Comparison of ENCODE assay signal across 8 cellular contexts in the genomic region with DNA sequence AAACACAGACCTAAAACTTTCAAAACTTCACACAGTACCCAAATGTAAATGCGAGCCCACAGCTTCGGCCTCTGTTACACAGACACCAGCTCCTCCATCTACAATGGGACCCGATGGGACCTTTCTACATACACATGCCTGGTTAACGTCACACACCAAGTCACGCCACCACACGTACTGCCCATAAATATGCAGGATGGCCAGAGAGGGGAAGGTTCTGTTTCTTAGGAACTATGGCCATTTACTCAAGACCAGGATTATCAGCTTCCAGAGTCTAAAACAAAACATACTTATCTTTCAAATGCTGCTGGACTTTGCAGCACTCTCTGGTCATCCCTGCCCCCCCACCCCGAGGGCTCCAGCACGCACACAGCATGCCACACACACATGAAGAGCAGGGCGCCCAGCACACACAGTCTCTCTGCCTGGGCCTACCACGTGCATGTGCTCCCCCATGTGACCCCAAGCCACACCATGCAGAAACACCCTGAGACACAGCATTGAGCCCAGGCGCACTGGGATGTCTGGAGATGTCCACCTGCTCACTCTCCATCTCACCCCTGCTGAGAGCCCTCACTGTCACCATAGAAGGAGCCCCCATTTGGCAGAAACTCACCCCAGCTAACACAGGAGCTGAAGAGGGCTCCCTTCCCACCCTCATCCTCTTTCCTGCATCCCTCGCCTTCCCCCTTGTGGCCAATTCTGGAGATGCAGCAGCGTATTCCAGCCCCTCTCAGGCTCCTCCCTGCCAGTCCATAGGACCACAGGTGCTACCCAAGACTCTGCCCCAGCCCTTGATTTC.
DNase-seq lines count a peak whose midpoint lies in the region; ATAC-seq, FAIRE-seq and TF ChIP-seq lines count a peak whose summit lies in the region.

No MANE protein-coding gene starts in this region.

- peak; percentile 88 for TF ChIP-seq CTCF in 22Rv1 (IDR thresholded peaks at IDR 0.05)

- H3K27ac ChIP-seq in 22Rv1 (no peak overlapping the region), caudate nucleus (ENCODE audit: low read depth, low read length) (no peak overlapping the region), layer of hippocampus (ENCODE audit: low read depth, low read length) (peak overlapping the region; percentile 53)

- TF ChIP-seq POLR2A in GM12892 (IDR thresholded peaks at IDR 0.05; ENCODE audit: low read depth, low read length), result no peak

- ATAC-seq in HG03196 (IDR thresholded peaks at IDR 0.05; ENCODE audit: unreplicated experiment), result no peak

- H3K27me3 ChIP-seq in layer of hippocampus (ENCODE audit: control insufficient read depth, insufficient read depth, low read length), result no peaks in the 10 kb centered on the region

- DNase-seq in GM12892 (ENCODE audit: insufficient read length), result peak; percentile 86
- DNase-seq in NCI-H2171 (lab: John Stamatoyannopoulos, UW), result peak; percentile 73
- DNase-seq in activated CD4-positive, CD25-positive, alpha-beta regulatory T cell treated with anti-CD3 and anti-CD28 coated beads, Interleukin-2, amount 50 U/mL, for 16 hours (ENCODE audit: low read depth, low spot score), result peak; percentile 49
- peak in 56 of 61 donors; percentile 20 to 86 (median 71) for DNase-seq in caudate nucleus (lab: John Stamatoyannopoulos, UW)
- DNase-seq in stimulated activated CD4-positive, alpha-beta T cell treated with anti-CD3 and anti-CD28 coated beads, Interleukin-2, amount 100 ng/mL, for 48 hours, result peak; percentile 76 to 83

- peak; percentile 84 for FAIRE-seq in GM12892 (lab: Jason Lieb, UNC)
